Comparison of ENCODE assay signal across 19 cellular contexts in the genomic region with DNA sequence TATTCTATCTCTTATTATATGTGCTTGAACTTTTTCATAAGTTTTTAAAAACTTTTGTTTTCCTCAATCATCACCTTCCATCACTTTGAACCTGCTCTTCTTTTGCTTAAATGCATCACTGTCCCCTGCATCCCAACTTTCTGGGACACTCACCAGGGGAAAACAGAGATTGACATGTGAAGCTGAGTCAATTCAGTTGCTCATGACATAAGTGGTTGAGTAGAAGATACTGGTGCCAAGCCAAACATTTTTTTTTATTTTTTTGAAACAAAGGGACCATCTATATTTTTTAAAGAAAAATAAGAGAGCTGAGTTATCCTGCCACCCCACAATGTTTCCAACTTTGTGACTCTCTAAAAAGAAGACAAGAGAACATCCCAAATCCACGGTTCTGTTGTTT.
DNase-seq lines count a peak whose midpoint lies in the region; ATAC-seq and TF ChIP-seq lines count a peak whose summit lies in the region.
"Had no signal": no experiment of that assay in that cellular context is flagged by ENCODE, and none has a peak within 500 bp of the region (broad histone marks: within the 10 kb centered on the region; RNA-seq: fewer than 3 reads in every experiment).

No MANE protein-coding gene starts in this region.

- peaks cover 0 to 23% (median 0%) of the 10 kb centered on the region in 5 donors for H3K36me3 Mint-ChIP-seq in naive thymus-derived CD4-positive, alpha-beta T cell
- H3K36me3 Mint-ChIP-seq: IgD-negative memory B cell had no signal

- no peaks in the 10 kb centered on the region for H3K27me3 ChIP-seq in naive thymus-derived CD4-positive, alpha-beta T cell (ENCODE audit: control insufficient read depth in 2 of 2, insufficient read depth in 2 of 2, low read length in 2 of 2)
- H3K27me3 ChIP-seq: BLaER1 treated with 17β-estradiol and CSF1 and Interleukin-3, amounts not matched to agents 10 nM and 100 nM; transverse colon had no signal

- no peak overlapping the region for H3K4me3 ChIP-seq in choroid plexus epithelial cell (ENCODE audit: low read depth, low read length)
- no peak overlapping the region for H3K4me3 ChIP-seq in naive thymus-derived CD4-positive, alpha-beta T cell (ENCODE audit: low read length)
- H3K4me3 ChIP-seq: BLaER1 treated with 17β-estradiol and CSF1 and Interleukin-3, amounts not matched to agents 10 nM and 100 nM; skin epidermis; transverse colon had no signal

- H3K9me3 Mint-ChIP-seq in naive thymus-derived CD4-positive, alpha-beta T cell: peaks cover 0 to 17% (median 0%) of the 10 kb centered on the region in 11 donors
- H3K9me3 Mint-ChIP-seq: IgD-negative memory B cell had no signal

- H3K9me3 ChIP-seq in naive thymus-derived CD4-positive, alpha-beta T cell (ENCODE audit: control insufficient read depth in 2 of 3, low read length in 3 of 3): no peaks in the 10 kb centered on the region
- H3K9me3 ChIP-seq: transverse colon had no signal

- DNase-seq in EH (ENCODE audit: low read depth) (peak; percentile 45), RPMI7951 (ENCODE audit: low read depth) (peak; percentile 33), choroid plexus epithelial cell (ENCODE audit: low read depth) (peak; percentile 23), substantia nigra (lab: John Stamatoyannopoulos, UW) (no peak)
- DNase-seq in naive thymus-derived CD4-positive, alpha-beta T cell: no peak
- no peak for DNase-seq in stimulated activated CD4-positive, alpha-beta T cell treated with anti-CD3 and anti-CD28 coated beads, Interleukin-4, amount 100 ng/mL, for 24 hours
- DNase-seq: activated CD4-positive, alpha-beta memory T cell treated with anti-CD3 and anti-CD28 coated beads, Interleukin-2, amount 10 ng/mL, durations not matched to agents 7 days and 5 days; DMS79 treated with DMSO at 0.1 percent for 48 hours; hippocampal formation; left colon; NCI-H2081 treated with DMSO at 0.1 percent for 48 hours; NCI-H524 treated with DMSO at 0.1 percent for 48 hours; transverse colon had no signal

- peaks cover 22 to 24% of the 10 kb centered on the region in 2 donors for H3K4me1 ChIP-seq in naive thymus-derived CD4-positive, alpha-beta T cell (ENCODE audit: control insufficient read depth in 2 of 2, insufficient read depth in 2 of 2, low read length in 2 of 2)
- H3K4me1 ChIP-seq: parathyroid adenoma had no signal

- CTCF ChIA-PET in naive thymus-derived CD4-positive, alpha-beta T cell (lab: Charles Lee): no interaction called here

- POLR2A ChIA-PET in naive thymus-derived CD4-positive, alpha-beta T cell (lab: Charles Lee): no interaction called here

- no peak for TF ChIP-seq CTCF in choroid plexus epithelial cell (conservative IDR thresholded peaks at IDR 0.05; ENCODE audit: low read depth, low read length)

- H3K27me3 Mint-ChIP-seq in naive thymus-derived CD4-positive, alpha-beta T cell: peaks cover 0 to 2% (median 0%) of the 10 kb centered on the region in 5 donors
- H3K27me3 Mint-ChIP-seq: activated CD4-positive, alpha-beta memory T cell treated with anti-CD3 and anti-CD28 coated beads, Interleukin-2, amount 10 ng/mL, durations not matched to agents 7 days and 5 days; IgD-negative memory B cell had no signal

- no peak overlapping the region for H3K27ac ChIP-seq in naive thymus-derived CD4-positive, alpha-beta T cell (ENCODE audit: low read depth, low read length)
- H3K27ac ChIP-seq in substantia nigra (ENCODE audit: low read depth, low read length, poor library complexity, severe bottlenecking): no peak overlapping the region
- H3K27ac ChIP-seq: parathyroid adenoma, transverse colon had no signal

- no peaks in the 10 kb centered on the region for H3K36me3 ChIP-seq in naive thymus-derived CD4-positive, alpha-beta T cell (ENCODE audit: control insufficient read depth in 2 of 3, insufficient read depth in 3 of 3, low read length in 3 of 3)
- H3K36me3 ChIP-seq: BLaER1 treated with 17β-estradiol and CSF1 and Interleukin-3, amounts not matched to agents 10 nM and 100 nM; transverse colon had no signal

- peak overlapping the region in 1 of 10 donors; percentile 60 for H3K4me3 Mint-ChIP-seq in naive thymus-derived CD4-positive, alpha-beta T cell
- H3K4me3 Mint-ChIP-seq: activated CD4-positive, alpha-beta memory T cell treated with anti-CD3 and anti-CD28 coated beads, Interleukin-2, amount 10 ng/mL, durations not matched to agents 7 days and 5 days had no signal

- intact Hi-C loops in naive thymus-derived CD4-positive, alpha-beta T cell (cut with micrococcal nuclease): no loop called here

- peaks cover 19 to 50% (median 37%) of the 10 kb centered on the region in 7 donors for H3K4me1 Mint-ChIP-seq in naive thymus-derived CD4-positive, alpha-beta T cell

- peak overlapping the region in 5 of 9 donors; percentile 27 to 99 (median 73) for H3K27ac Mint-ChIP-seq in naive thymus-derived CD4-positive, alpha-beta T cell

- no peak for ATAC-seq in naive thymus-derived CD4-positive, alpha-beta T cell
- ATAC-seq in HG03196 (IDR thresholded peaks at IDR 0.05; ENCODE audit: unreplicated experiment): no peak
- ATAC-seq: esophagus mucosa, left colon had no signal

Comparison
In these comparisons a context has a peak if more than half of its experiments do, and no peak if none do; other contexts are left out.
1. DNase-seq: peak in EH (single experiment), RPMI7951 (single experiment) and choroid plexus epithelial cell (single experiment); none in naive thymus-derived CD4-positive, alpha-beta T cell (0 of 9), stimulated activated CD4-positive, alpha-beta T cell treated with anti-CD3 and anti-CD28 coated beads, Interleukin-4, amount 100 ng/mL, for 24 hours (single experiment) and substantia nigra (0 of 49).